In the genomic region with DNA sequence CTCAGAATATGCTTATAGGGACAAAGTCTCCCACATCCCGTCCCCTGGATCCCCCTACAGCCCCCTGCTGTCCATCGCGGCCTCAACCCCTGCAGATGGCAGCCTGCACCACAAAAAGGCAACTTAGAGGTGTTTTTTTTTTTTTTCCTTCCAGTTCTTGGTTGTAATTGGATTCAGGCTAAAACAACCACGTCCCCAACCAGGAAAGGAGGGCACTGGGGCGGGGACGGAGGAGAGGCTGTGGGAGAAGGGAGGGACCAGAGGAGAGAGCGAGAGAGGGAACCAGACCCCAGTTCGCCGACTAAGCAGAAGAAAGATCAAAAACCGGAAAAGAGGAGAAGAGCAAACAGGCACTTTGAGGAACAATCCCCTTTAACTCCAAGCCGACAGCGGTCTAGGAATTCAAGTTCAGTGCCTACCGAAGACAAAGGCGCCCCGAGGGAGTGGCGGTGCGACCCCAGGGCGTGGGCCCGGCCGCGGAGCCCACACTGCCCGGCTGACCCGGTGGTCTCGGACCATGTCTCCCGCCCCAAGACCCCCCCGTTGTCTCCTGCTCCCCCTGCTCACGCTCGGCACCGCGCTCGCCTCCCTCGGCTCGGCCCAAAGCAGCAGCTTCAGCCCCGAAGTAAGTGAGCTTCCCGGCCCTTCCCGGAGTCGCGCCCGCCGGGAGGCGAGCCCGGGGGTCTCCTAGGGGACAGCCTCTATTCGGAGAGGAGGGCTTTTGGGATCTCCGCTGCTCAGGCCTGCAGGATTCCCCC, we compare ENCODE assay signal across 1 cellular context.
TF ChIP-seq lines count a peak whose summit lies in the region.

A gene (plus strand): TSS at position 285 of the 758 bp plus-strand sequence. CDS start 233 bp downstream, at position 518.

TF ChIP-seq in HepG2, 621 proteins besides CTCF, POLR2A, EP300 and RAD21 (continued from another document and continues in another):
- TF ChIP-seq, protein P1, sequence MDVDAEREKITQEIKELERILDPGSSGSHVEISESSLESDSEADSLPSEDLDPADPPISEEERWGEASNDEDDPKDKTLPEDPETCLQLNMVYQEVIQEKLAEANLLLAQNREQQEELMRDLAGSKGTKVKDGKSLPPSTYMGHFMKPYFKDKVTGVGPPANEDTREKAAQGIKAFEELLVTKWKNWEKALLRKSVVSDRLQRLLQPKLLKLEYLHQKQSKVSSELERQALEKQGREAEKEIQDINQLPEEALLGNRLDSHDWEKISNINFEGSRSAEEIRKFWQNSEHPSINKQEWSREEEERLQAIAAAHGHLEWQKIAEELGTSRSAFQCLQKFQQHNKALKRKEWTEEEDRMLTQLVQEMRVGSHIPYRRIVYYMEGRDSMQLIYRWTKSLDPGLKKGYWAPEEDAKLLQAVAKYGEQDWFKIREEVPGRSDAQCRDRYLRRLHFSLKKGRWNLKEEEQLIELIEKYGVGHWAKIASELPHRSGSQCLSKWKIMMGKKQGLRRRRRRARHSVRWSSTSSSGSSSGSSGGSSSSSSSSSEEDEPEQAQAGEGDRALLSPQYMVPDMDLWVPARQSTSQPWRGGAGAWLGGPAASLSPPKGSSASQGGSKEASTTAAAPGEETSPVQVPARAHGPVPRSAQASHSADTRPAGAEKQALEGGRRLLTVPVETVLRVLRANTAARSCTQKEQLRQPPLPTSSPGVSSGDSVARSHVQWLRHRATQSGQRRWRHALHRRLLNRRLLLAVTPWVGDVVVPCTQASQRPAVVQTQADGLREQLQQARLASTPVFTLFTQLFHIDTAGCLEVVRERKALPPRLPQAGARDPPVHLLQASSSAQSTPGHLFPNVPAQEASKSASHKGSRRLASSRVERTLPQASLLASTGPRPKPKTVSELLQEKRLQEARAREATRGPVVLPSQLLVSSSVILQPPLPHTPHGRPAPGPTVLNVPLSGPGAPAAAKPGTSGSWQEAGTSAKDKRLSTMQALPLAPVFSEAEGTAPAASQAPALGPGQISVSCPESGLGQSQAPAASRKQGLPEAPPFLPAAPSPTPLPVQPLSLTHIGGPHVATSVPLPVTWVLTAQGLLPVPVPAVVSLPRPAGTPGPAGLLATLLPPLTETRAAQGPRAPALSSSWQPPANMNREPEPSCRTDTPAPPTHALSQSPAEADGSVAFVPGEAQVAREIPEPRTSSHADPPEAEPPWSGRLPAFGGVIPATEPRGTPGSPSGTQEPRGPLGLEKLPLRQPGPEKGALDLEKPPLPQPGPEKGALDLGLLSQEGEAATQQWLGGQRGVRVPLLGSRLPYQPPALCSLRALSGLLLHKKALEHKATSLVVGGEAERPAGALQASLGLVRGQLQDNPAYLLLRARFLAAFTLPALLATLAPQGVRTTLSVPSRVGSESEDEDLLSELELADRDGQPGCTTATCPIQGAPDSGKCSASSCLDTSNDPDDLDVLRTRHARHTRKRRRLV (CRISPR knock-in tag; IDR thresholded peaks at IDR 0.05): no peak
- TF ChIP-seq, protein P2, sequence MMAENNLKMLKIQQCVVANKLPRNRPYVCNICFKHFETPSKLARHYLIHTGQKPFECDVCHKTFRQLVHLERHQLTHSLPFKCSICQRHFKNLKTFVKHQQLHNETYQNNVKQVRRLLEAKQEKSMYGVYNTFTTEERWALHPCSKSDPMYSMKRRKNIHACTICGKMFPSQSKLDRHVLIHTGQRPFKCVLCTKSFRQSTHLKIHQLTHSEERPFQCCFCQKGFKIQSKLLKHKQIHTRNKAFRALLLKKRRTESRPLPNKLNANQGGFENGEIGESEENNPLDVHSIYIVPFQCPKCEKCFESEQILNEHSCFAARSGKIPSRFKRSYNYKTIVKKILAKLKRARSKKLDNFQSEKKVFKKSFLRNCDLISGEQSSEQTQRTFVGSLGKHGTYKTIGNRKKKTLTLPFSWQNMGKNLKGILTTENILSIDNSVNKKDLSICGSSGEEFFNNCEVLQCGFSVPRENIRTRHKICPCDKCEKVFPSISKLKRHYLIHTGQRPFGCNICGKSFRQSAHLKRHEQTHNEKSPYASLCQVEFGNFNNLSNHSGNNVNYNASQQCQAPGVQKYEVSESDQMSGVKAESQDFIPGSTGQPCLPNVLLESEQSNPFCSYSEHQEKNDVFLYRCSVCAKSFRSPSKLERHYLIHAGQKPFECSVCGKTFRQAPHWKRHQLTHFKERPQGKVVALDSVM (CRISPR knock-in tag; IDR thresholded peaks at IDR 0.05): no peak
- TF ChIP-seq CENPX (CRISPR knock-in tag; IDR thresholded peaks at IDR 0.05) (no peak), ZNF550 (CRISPR knock-in tag; IDR thresholded peaks at IDR 0.05; ENCODE audit: borderline replicate concordance) (no peak), RORA (CRISPR knock-in tag; IDR thresholded peaks at IDR 0.05) (no peak), MTF1 (CRISPR knock-in tag; IDR thresholded peaks at IDR 0.05) (no peak), ZFX (CRISPR knock-in tag; IDR thresholded peaks at IDR 0.05; ENCODE audit: low read depth) (no peak), TRIM24 (CRISPR knock-in tag; IDR thresholded peaks at IDR 0.05) (no peak), ZNF121 (CRISPR knock-in tag; IDR thresholded peaks at IDR 0.05) (no peak), CHD4 (IDR thresholded peaks at IDR 0.05; ENCODE audit: borderline replicate concordance, low read length) (no peak), MEIS1 (CRISPR knock-in tag; IDR thresholded peaks at IDR 0.05; ENCODE audit: borderline replicate concordance) (no peak), ZNF567 (CRISPR knock-in tag; IDR thresholded peaks at IDR 0.05; ENCODE audit: borderline replicate concordance) (0 out of 2 replicates have a peak, but pooled peaks have one; percentile 10), ZNF883 (CRISPR knock-in tag; IDR thresholded peaks at IDR 0.05; ENCODE audit: not compliant biosample characterization) (no peak), ZNF510 (CRISPR knock-in tag; IDR thresholded peaks at IDR 0.05; ENCODE audit: low read depth) (no peak), ZNF225 (CRISPR knock-in tag; IDR thresholded peaks at IDR 0.05) (peak; percentile 27; the same call in 1 of the 2 replicates), GLI4 (CRISPR knock-in tag; IDR thresholded peaks at IDR 0.05; ENCODE audit: borderline replicate concordance) (no peak), DNMT1 (CRISPR knock-in tag; IDR thresholded peaks at IDR 0.05) (peak; percentile 40; the same call in 1 of the 2 replicates), ZC3H13 (CRISPR knock-in tag; IDR thresholded peaks at IDR 0.05) (no peak; the same call in 1 of the 2 replicates), NFYC (CRISPR knock-in tag; IDR thresholded peaks at IDR 0.05) (no peak), ZBTB7A (CRISPR knock-in tag; IDR thresholded peaks at IDR 0.05) (no peak), SALL1 (CRISPR knock-in tag; IDR thresholded peaks at IDR 0.05) (no peak), CENPT (CRISPR knock-in tag; IDR thresholded peaks at IDR 0.05; ENCODE audit: low read depth) (no peak), JUNB (CRISPR knock-in tag; IDR thresholded peaks at IDR 0.05; ENCODE audit: borderline replicate concordance) (no peak), YEATS4 (CRISPR knock-in tag; IDR thresholded peaks at IDR 0.05; ENCODE audit: borderline replicate concordance) (no peak), ZBTB3 (CRISPR knock-in tag; IDR thresholded peaks at IDR 0.05; ENCODE audit: borderline replicate concordance, low read depth) (no peak), ZSCAN25 (CRISPR knock-in tag; IDR thresholded peaks at IDR 0.05) (0 out of 2 replicates have a peak, but pooled peaks have one; percentile 18), HOXD1 (CRISPR knock-in tag; IDR thresholded peaks at IDR 0.05) (no peak), MATR3 (CRISPR knock-in tag; IDR thresholded peaks at IDR 0.05) (no peak), BCL6 (CRISPR knock-in tag; IDR thresholded peaks at IDR 0.05) (peak; percentile 43), PAF1 (CRISPR knock-in tag; IDR thresholded peaks at IDR 0.05) (peak; percentile 69; the same call in 1 of the 2 replicates), MBD4 (IDR thresholded peaks at IDR 0.05; ENCODE audit: borderline replicate concordance, low read length) (no peak), ZKSCAN1 (IDR thresholded peaks at IDR 0.05; ENCODE audit: low read length) (no peak), TEAD3 (CRISPR knock-in tag; optimal IDR thresholded peaks at IDR 0.05; ENCODE audit: borderline replicate concordance) (peak; percentile 40), ZNF562 (CRISPR knock-in tag; IDR thresholded peaks at IDR 0.05; ENCODE audit: borderline replicate concordance) (no peak)
- TF ChIP-seq, protein P3, sequence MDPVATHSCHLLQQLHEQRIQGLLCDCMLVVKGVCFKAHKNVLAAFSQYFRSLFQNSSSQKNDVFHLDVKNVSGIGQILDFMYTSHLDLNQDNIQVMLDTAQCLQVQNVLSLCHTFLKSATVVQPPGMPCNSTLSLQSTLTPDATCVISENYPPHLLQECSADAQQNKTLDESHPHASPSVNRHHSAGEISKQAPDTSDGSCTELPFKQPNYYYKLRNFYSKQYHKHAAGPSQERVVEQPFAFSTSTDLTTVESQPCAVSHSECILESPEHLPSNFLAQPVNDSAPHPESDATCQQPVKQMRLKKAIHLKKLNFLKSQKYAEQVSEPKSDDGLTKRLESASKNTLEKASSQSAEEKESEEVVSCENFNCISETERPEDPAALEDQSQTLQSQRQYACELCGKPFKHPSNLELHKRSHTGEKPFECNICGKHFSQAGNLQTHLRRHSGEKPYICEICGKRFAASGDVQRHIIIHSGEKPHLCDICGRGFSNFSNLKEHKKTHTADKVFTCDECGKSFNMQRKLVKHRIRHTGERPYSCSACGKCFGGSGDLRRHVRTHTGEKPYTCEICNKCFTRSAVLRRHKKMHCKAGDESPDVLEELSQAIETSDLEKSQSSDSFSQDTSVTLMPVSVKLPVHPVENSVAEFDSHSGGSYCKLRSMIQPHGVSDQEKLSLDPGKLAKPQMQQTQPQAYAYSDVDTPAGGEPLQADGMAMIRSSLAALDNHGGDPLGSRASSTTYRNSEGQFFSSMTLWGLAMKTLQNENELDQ (CRISPR knock-in tag; IDR thresholded peaks at IDR 0.05; ENCODE audit: borderline replicate concordance): no peak
- TF ChIP-seq, protein P4, sequence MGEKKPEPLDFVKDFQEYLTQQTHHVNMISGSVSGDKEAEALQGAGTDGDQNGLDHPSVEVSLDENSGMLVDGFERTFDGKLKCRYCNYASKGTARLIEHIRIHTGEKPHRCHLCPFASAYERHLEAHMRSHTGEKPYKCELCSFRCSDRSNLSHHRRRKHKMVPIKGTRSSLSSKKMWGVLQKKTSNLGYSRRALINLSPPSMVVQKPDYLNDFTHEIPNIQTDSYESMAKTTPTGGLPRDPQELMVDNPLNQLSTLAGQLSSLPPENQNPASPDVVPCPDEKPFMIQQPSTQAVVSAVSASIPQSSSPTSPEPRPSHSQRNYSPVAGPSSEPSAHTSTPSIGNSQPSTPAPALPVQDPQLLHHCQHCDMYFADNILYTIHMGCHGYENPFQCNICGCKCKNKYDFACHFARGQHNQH (CRISPR knock-in tag; IDR thresholded peaks at IDR 0.05): no peak
- TF ChIP-seq, protein P5, sequence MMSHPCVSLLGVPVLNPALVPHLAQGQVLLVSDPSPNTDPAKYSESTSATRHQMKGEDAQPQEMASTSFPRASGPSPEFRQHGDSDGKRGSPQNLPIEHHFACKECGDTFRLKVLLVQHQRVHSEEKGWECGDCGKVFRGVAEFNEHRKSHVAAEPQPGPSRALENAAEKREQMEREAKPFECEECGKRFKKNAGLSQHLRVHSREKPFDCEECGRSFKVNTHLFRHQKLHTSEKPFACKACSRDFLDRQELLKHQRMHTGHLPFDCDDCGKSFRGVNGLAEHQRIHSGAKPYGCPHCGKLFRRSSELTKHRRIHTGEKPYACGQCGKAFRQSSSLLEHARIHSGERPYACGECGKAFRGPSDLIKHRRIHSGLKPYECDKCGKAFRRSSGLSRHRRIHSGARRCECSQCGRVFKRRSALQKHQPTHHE (CRISPR knock-in tag; IDR thresholded peaks at IDR 0.05; ENCODE audit: borderline replicate concordance): no peak
- TF ChIP-seq, protein P6, sequence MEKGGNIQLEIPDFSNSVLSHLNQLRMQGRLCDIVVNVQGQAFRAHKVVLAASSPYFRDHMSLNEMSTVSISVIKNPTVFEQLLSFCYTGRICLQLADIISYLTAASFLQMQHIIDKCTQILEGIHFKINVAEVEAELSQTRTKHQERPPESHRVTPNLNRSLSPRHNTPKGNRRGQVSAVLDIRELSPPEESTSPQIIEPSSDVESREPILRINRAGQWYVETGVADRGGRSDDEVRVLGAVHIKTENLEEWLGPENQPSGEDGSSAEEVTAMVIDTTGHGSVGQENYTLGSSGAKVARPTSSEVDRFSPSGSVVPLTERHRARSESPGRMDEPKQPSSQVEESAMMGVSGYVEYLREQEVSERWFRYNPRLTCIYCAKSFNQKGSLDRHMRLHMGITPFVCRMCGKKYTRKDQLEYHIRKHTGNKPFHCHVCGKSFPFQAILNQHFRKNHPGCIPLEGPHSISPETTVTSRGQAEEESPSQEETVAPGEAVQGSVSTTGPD (CRISPR knock-in tag; IDR thresholded peaks at IDR 0.05): no peak
- TF ChIP-seq, protein P7, sequence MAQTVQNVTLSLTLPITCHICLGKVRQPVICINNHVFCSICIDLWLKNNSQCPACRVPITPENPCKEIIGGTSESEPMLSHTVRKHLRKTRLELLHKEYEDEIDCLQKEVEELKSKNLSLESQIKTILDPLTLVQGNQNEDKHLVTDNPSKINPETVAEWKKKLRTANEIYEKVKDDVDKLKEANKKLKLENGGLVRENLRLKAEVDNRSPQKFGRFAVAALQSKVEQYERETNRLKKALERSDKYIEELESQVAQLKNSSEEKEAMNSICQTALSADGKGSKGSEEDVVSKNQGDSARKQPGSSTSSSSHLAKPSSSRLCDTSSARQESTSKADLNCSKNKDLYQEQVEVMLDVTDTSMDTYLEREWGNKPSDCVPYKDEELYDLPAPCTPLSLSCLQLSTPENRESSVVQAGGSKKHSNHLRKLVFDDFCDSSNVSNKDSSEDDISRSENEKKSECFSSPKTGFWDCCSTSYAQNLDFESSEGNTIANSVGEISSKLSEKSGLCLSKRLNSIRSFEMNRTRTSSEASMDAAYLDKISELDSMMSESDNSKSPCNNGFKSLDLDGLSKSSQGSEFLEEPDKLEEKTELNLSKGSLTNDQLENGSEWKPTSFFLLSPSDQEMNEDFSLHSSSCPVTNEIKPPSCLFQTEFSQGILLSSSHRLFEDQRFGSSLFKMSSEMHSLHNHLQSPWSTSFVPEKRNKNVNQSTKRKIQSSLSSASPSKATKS (CRISPR knock-in tag; IDR thresholded peaks at IDR 0.05): no peak
- TF ChIP-seq, protein P8, sequence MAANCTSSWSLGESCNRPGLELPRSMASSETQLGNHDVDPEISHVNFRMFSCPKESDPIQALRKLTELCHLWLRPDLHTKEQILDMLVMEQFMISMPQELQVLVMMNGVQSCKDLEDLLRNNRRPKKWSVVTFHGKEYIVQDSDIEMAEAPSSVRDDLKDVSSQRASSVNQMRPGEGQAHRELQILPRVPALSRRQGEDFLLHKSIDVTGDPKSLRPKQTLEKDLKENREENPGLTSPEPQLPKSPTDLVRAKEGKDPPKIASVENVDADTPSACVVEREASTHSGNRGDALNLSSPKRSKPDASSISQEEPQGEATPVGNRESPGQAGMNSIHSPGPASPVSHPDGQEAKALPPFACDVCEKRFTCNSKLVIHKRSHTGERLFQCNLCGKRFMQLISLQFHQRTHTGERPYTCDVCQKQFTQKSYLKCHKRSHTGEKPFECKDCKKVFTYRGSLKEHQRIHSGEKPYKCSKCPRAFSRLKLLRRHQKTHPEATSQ (CRISPR knock-in tag; IDR thresholded peaks at IDR 0.05; ENCODE audit: borderline replicate concordance): no peak
- TF ChIP-seq, protein P9, sequence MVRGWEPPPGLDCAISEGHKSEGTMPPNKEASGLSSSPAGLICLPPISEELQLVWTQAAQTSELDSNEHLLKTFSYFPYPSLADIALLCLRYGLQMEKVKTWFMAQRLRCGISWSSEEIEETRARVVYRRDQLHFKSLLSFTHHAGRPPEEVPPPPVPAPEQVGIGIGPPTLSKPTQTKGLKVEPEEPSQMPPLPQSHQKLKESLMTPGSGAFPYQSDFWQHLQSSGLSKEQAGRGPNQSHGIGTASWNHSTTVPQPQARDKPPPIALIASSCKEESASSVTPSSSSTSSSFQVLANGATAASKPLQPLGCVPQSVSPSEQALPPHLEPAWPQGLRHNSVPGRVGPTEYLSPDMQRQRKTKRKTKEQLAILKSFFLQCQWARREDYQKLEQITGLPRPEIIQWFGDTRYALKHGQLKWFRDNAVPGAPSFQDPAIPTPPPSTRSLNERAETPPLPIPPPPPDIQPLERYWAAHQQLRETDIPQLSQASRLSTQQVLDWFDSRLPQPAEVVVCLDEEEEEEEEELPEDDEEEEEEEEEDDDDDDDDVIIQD (CRISPR knock-in tag; IDR thresholded peaks at IDR 0.05; ENCODE audit: low read depth): no peak
